Comparison of ENCODE assay signal across 15 cellular contexts in genomic region chr7:143714581-143715459, GRCh38. TPM values are rescaled to one million over a fixed set of nuclear protein-coding genes. Genes with fewer than 3 reads are reported as not detected.
DNase-seq lines count a peak whose midpoint lies in the region; ATAC-seq and TF ChIP-seq lines count a peak whose summit lies in the region.
"Not testable (repeated sequence)": the region's sequence is repeated elsewhere in the genome, so short reads cannot be mapped to it uniquely, and the experiment has no call there.
"Had no signal": no experiment of that assay in that cellular context is flagged by ENCODE, and none has a peak within 500 bp of the region (broad histone marks: within the 10 kb centered on the region; RNA-seq: fewer than 3 reads in every experiment).

No MANE protein-coding gene starts in this region.

- not testable (repeated sequence) for H3K27me3 ChIP-seq in DND-41 (ENCODE audit: insufficient read depth, low read length, poor library complexity)

- not testable (repeated sequence) for H3K27ac ChIP-seq in DND-41 (ENCODE audit: low read length)

- H3K4me2 ChIP-seq in DND-41 (ENCODE audit: insufficient read depth, low read length): not testable (repeated sequence)

- not testable (repeated sequence) for H3K36me3 ChIP-seq in DND-41 (ENCODE audit: insufficient read depth, low read length)

- POLR2A ChIA-PET in activated CD8-positive, alpha-beta T cell treated with anti-CD3 and anti-CD28 coated beads, Interleukin-2, amount 10 ng/mL, durations not matched to agents 7 days and 5 days (lab: Charles Lee); activated naive CD8-positive, alpha-beta T cell treated with anti-CD3 and anti-CD28 coated beads, Interleukin-2, amount 10 ng/mL, durations not matched to agents 7 days and 5 days (lab: Charles Lee); naive thymus-derived CD8-positive, alpha-beta T cell (lab: Charles Lee): not testable (repeated sequence)

- not testable (repeated sequence) for H3K4me3 ChIP-seq in DND-41 (ENCODE audit: low read depth in 1 of 2, low read length in 2 of 2)

- TF ChIP-seq CTCF in DND-41 (IDR thresholded peaks at IDR 0.05; ENCODE audit: borderline replicate concordance, extremely low read depth, low read length, poor library complexity, severe bottlenecking): not testable (repeated sequence)

- not testable (repeated sequence) for H3K27ac Mint-ChIP-seq in activated CD8-positive, alpha-beta T cell treated with anti-CD3 and anti-CD28 coated beads, Interleukin-2, amount 10 ng/mL, durations not matched to agents 7 days and 5 days; activated naive CD8-positive, alpha-beta T cell treated with anti-CD3 and anti-CD28 coated beads, Interleukin-2, amount 10 ng/mL, durations not matched to agents 7 days and 5 days; naive thymus-derived CD8-positive, alpha-beta T cell; stimulated activated naive CD8-positive, alpha-beta T cell treated with anti-CD3 and anti-CD28 coated beads, Interleukin-15, amount 100 ng/mL, for 72 hours

- not testable (repeated sequence) for H3K36me3 Mint-ChIP-seq in activated CD8-positive, alpha-beta T cell treated with anti-CD3 and anti-CD28 coated beads, Interleukin-2, amount 10 ng/mL, durations not matched to agents 7 days and 5 days (ENCODE audit: low read depth); activated naive CD8-positive, alpha-beta T cell treated with anti-CD3 and anti-CD28 coated beads, Interleukin-2, amount 10 ng/mL, durations not matched to agents 7 days and 5 days; naive thymus-derived CD8-positive, alpha-beta T cell

- CTCF ChIA-PET in activated CD8-positive, alpha-beta T cell treated with anti-CD3 and anti-CD28 coated beads, Interleukin-2, amount 10 ng/mL, durations not matched to agents 7 days and 5 days (lab: Charles Lee): not testable (repeated sequence)

- intact Hi-C loops in left colon (cut with DNase I, micrococcal nuclease): not testable (repeated sequence)

- not testable (repeated sequence) for H3K4me1 ChIP-seq in DND-41 (ENCODE audit: insufficient read depth, low read length)

- not testable (repeated sequence) for H2AFZ ChIP-seq in DND-41 (ENCODE audit: low read depth, low read length)

- ATAC-seq in DND-41 (ENCODE audit: insufficient read depth, low read depth): peak; percentile 90
- peak; percentile 51 for ATAC-seq in HG03064 (IDR thresholded peaks at IDR 0.05; ENCODE audit: low read depth, unreplicated experiment)
- ATAC-seq in SK-N-SH treated with all-trans-retinoic acid at 6 μM for 48 hours: peak; percentile 54
- peak; percentile 86 for ATAC-seq in activated CD8-positive, alpha-beta T cell treated with anti-CD3 and anti-CD28 coated beads, Interleukin-2, amount 10 ng/mL, durations not matched to agents 7 days and 5 days
- ATAC-seq in activated naive CD8-positive, alpha-beta T cell treated with anti-CD3 and anti-CD28 coated beads, Interleukin-2, amount 10 ng/mL, durations not matched to agents 7 days and 5 days (ENCODE audit: low read depth): peak; percentile 81
- peak; percentile 62 for ATAC-seq in left colon
- peak; percentile 88 to 89 for ATAC-seq in naive thymus-derived CD8-positive, alpha-beta T cell
- ATAC-seq in stimulated activated naive CD8-positive, alpha-beta T cell treated with anti-CD3 and anti-CD28 coated beads, Interleukin-15, amount 100 ng/mL, for 72 hours: peak; percentile 76

- not testable (repeated sequence) for H3K27me3 Mint-ChIP-seq in activated CD8-positive, alpha-beta T cell treated with anti-CD3 and anti-CD28 coated beads, Interleukin-2, amount 10 ng/mL, durations not matched to agents 7 days and 5 days (ENCODE audit: low read depth); activated naive CD8-positive, alpha-beta T cell treated with anti-CD3 and anti-CD28 coated beads, Interleukin-2, amount 10 ng/mL, durations not matched to agents 7 days and 5 days; naive thymus-derived CD8-positive, alpha-beta T cell; stimulated activated naive CD8-positive, alpha-beta T cell treated with anti-CD3 and anti-CD28 coated beads, Interleukin-15, amount 100 ng/mL, for 72 hours

- H3K4me3 Mint-ChIP-seq in activated CD8-positive, alpha-beta T cell treated with anti-CD3 and anti-CD28 coated beads, Interleukin-2, amount 10 ng/mL, durations not matched to agents 7 days and 5 days; activated naive CD8-positive, alpha-beta T cell treated with anti-CD3 and anti-CD28 coated beads, Interleukin-2, amount 10 ng/mL, durations not matched to agents 7 days and 5 days; naive thymus-derived CD8-positive, alpha-beta T cell; stimulated activated naive CD8-positive, alpha-beta T cell treated with anti-CD3 and anti-CD28 coated beads, Interleukin-15, amount 100 ng/mL, for 72 hours: not testable (repeated sequence)

- not testable (repeated sequence) for H3K9ac ChIP-seq in DND-41 (ENCODE audit: low read depth, low read length)

- not testable (repeated sequence) for H3K9me3 ChIP-seq in DND-41 (ENCODE audit: insufficient read depth, low read length, severe bottlenecking)

- H3K79me2 ChIP-seq in DND-41 (ENCODE audit: insufficient read depth, low read length): not testable (repeated sequence)

- H4K20me1 ChIP-seq in DND-41 (ENCODE audit: insufficient read depth, low read length): not testable (repeated sequence)

- DNase-seq in DND-41; activated CD8-positive, alpha-beta T cell treated with anti-CD3 and anti-CD28 coated beads, Interleukin-2, amount 10 ng/mL, durations not matched to agents 7 days and 5 days; activated naive CD8-positive, alpha-beta T cell treated with anti-CD3 and anti-CD28 coated beads, Interleukin-2, amount 10 ng/mL, durations not matched to agents 7 days and 5 days; left colon; naive thymus-derived CD8-positive, alpha-beta T cell; stimulated activated naive CD8-positive, alpha-beta T cell treated with anti-CD3 and anti-CD28 coated beads, Interleukin-15, amount 100 ng/mL, for 72 hours: not testable (repeated sequence)

- not testable (repeated sequence) for H3K4me1 Mint-ChIP-seq in activated CD8-positive, alpha-beta T cell treated with anti-CD3 and anti-CD28 coated beads, Interleukin-2, amount 10 ng/mL, durations not matched to agents 7 days and 5 days (ENCODE audit: low read depth); activated naive CD8-positive, alpha-beta T cell treated with anti-CD3 and anti-CD28 coated beads, Interleukin-2, amount 10 ng/mL, durations not matched to agents 7 days and 5 days; naive thymus-derived CD8-positive, alpha-beta T cell; stimulated activated naive CD8-positive, alpha-beta T cell treated with anti-CD3 and anti-CD28 coated beads, Interleukin-15, amount 100 ng/mL, for 72 hours

- not testable (repeated sequence) for H3K9me3 Mint-ChIP-seq in activated CD8-positive, alpha-beta T cell treated with anti-CD3 and anti-CD28 coated beads, Interleukin-2, amount 10 ng/mL, durations not matched to agents 7 days and 5 days (ENCODE audit: insufficient read depth); activated naive CD8-positive, alpha-beta T cell treated with anti-CD3 and anti-CD28 coated beads, Interleukin-2, amount 10 ng/mL, durations not matched to agents 7 days and 5 days; naive thymus-derived CD8-positive, alpha-beta T cell; stimulated activated naive CD8-positive, alpha-beta T cell treated with anti-CD3 and anti-CD28 coated beads, Interleukin-15, amount 100 ng/mL, for 72 hours

RNA-seq across cellular contexts. Expression of gene CTAGE6, which starts 42.7 kb away (rescaled TPM):
- 1 to 10 TPM in 1 of 2 experiments, under 1 TPM in 1; 0.44 to 1.2 TPM for total RNA-seq in activated CD8-positive, alpha-beta T cell treated with anti-CD3 and anti-CD28 coated beads, Interleukin-2, amount 10 ng/mL, durations not matched to agents 7 days and 5 days
- total RNA-seq in activated naive CD8-positive, alpha-beta T cell treated with anti-CD3 and anti-CD28 coated beads, Interleukin-2, amount 10 ng/mL, durations not matched to agents 7 days and 5 days: 1 to 10 TPM; 1.5 to 1.9 TPM
- under 1 TPM in 1 of 2 donors, not detected in 1; 0.22 TPM for total RNA-seq in left colon
- 1 to 10 TPM in 1 of 2 experiments, under 1 TPM in 1; 0.96 to 1.2 TPM for total RNA-seq in naive thymus-derived CD8-positive, alpha-beta T cell
- polyA plus RNA-seq in naive thymus-derived CD8-positive, alpha-beta T cell: under 1 TPM in 1 of 3 donors, not detected in 2; 0.08 TPM
- total RNA-seq: Caco-2, GM12878, H1, HT-29, LHCN-M2, MCF 10A had no signal
- polyA plus RNA-seq: AG04450, H1 had no signal
